ENCODE assay signal across 8 cellular contexts in genomic region chr6:30768634-30769087, GRCh38. TPM values are rescaled to one million over a fixed set of nuclear protein-coding genes. Genes with fewer than 3 reads are reported as not detected.
DNase-seq lines count a peak whose midpoint lies in the region; ATAC-seq and TF ChIP-seq lines count a peak whose summit lies in the region.

No MANE protein-coding gene starts in this region.

- no peak overlapping the region for H4K8ac ChIP-seq in mesendoderm (ENCODE audit: low read depth, low read length)

- H3K4ac ChIP-seq in mesendoderm (ENCODE audit: low read depth, low read length), result peak overlapping the region; percentile 90

- peak overlapping the region; percentile 94 for H3K56ac ChIP-seq in mesendoderm (ENCODE audit: low read length)

- peak; percentile 3 to 10 for DNase-seq in stimulated activated CD4-positive, alpha-beta T cell treated with anti-CD3 and anti-CD28 coated beads, Interleukin-15, amount 100 ng/mL, for 1 hour (ENCODE audit: low read depth in 1 of 2, low spot score in 1 of 2)
- no peak for DNase-seq in stimulated activated CD4-positive, alpha-beta T cell treated with anti-CD3 and anti-CD28 coated beads, Interleukin-4, amount 100 ng/mL, for 24 hours
- DNase-seq in activated naive CD4-positive, alpha-beta T cell treated with anti-CD3 and anti-CD28 coated beads, Interleukin-2, amount 50 U/mL, for 72 hours (ENCODE audit: low spot score in 2 of 2), result no peak
- DNase-seq in mesendoderm, result peak; percentile 59
- no peak for DNase-seq in vagina (ENCODE audit: extremely low spot score in 2 of 2)
- DNase-seq in kidney tubule cell (ENCODE audit: low spot score), result no peak
- DNase-seq in HuH-7.5 (ENCODE audit: low spot score), result no peak
- no peak for DNase-seq in effector memory CD4-positive, alpha-beta T cell

- peak overlapping the region; percentile 42 for H3K9ac ChIP-seq in mesendoderm (ENCODE audit: low read length)

- peaks cover 0 to 19% of the 10 kb centered on the region in 2 donors for H3K9me3 Mint-ChIP-seq in activated naive CD4-positive, alpha-beta T cell treated with anti-CD3 and anti-CD28 coated beads, Interleukin-2, amount 50 U/mL, for 72 hours

- H3K27ac Mint-ChIP-seq in activated naive CD4-positive, alpha-beta T cell treated with anti-CD3 and anti-CD28 coated beads, Interleukin-2, amount 50 U/mL, for 72 hours, result peak overlapping the region; percentile 81 to 98

- peak overlapping the region; percentile 100 for H2BK5ac ChIP-seq in mesendoderm (ENCODE audit: low read length)

- H3K79me2 ChIP-seq in mesendoderm (ENCODE audit: control insufficient read depth, insufficient read depth, low read length), result no peaks in the 10 kb centered on the region

- H2BK120ac ChIP-seq in mesendoderm (ENCODE audit: low read depth, low read length), result peak overlapping the region; percentile 52

- no peaks in the 10 kb centered on the region for H3K9me3 ChIP-seq in vagina
- no peaks in the 10 kb centered on the region for H3K9me3 ChIP-seq in effector memory CD4-positive, alpha-beta T cell (ENCODE audit: control insufficient read depth, low read length)

- intact Hi-C loops in vagina (cut with DNase I), result no loop called here

- H3K79me1 ChIP-seq in mesendoderm (ENCODE audit: low read length), result no peaks in the 10 kb centered on the region

- ATAC-seq in activated naive CD4-positive, alpha-beta T cell treated with anti-CD3 and anti-CD28 coated beads, Interleukin-2, amount 50 U/mL, for 72 hours, result peak in 1 of 2 donors; percentile 46

- no peak overlapping the region for H2BK15ac ChIP-seq in mesendoderm (replicated peaks; ENCODE audit: low read depth)

- H3K27ac ChIP-seq in mesendoderm (ENCODE audit: low read depth, low read length) (peak overlapping the region; percentile 90), vagina (peak overlapping the region; percentile 63)
- H3K27ac ChIP-seq in effector memory CD4-positive, alpha-beta T cell (ENCODE audit: insufficient read depth, low read length, poor library complexity, severe bottlenecking), result no peak overlapping the region

- H3K36me3 ChIP-seq in mesendoderm (ENCODE audit: control insufficient read depth, insufficient read depth, low read length), result no peaks in the 10 kb centered on the region
- H3K36me3 ChIP-seq in vagina, result no peaks in the 10 kb centered on the region
- no peaks in the 10 kb centered on the region for H3K36me3 ChIP-seq in effector memory CD4-positive, alpha-beta T cell (ENCODE audit: control insufficient read depth, insufficient read depth, low read length)

- H3K23ac ChIP-seq in mesendoderm (ENCODE audit: low read length), result no peak overlapping the region

- H3K4me2 ChIP-seq in mesendoderm (ENCODE audit: low read length), result peak overlapping the region; percentile 11

- peaks cover 18% of the 10 kb centered on the region for H3K4me1 ChIP-seq in mesendoderm (ENCODE audit: control insufficient read depth, low read depth, low read length)
- H3K4me1 ChIP-seq in vagina, result peaks cover 25% of the 10 kb centered on the region
- peaks cover 19% of the 10 kb centered on the region for H3K4me1 ChIP-seq in effector memory CD4-positive, alpha-beta T cell (ENCODE audit: control insufficient read depth, insufficient read depth, low read length, poor library complexity, severe bottlenecking)

- H3K27me3 ChIP-seq in mesendoderm (ENCODE audit: insufficient read depth, low read length, poor library complexity) (no peaks in the 10 kb centered on the region), vagina (no peaks in the 10 kb centered on the region)
- H3K27me3 ChIP-seq in effector memory CD4-positive, alpha-beta T cell (replicated peaks; ENCODE audit: control insufficient read depth, insufficient read depth, low read length, poor library complexity, severe bottlenecking), result no peaks in the 10 kb centered on the region

- no peak for TF ChIP-seq CTCF in vagina (IDR thresholded peaks at IDR 0.05)

- TF ChIP-seq POLR2A in vagina (IDR thresholded peaks at IDR 0.05), result no peak

- H3K18ac ChIP-seq in mesendoderm (ENCODE audit: low read length), result peak overlapping the region; percentile 94

- H3K4me3 ChIP-seq in mesendoderm (ENCODE audit: low read length) (no peak overlapping the region), vagina (no peak overlapping the region)
- H3K4me3 ChIP-seq in effector memory CD4-positive, alpha-beta T cell (ENCODE audit: insufficient read depth, low read depth, low read length, poor library complexity, severe bottlenecking), result no peak overlapping the region

- WGBS in mesendoderm (ENCODE audit: extremely low coverage, insufficient coverage, low lambda C conversion rate), result no CpG with 5 or more reads among the region's 4 CpGs

- peak overlapping the region; percentile 72 for H4K5ac ChIP-seq in mesendoderm (ENCODE audit: low read length)

- H2AK5ac ChIP-seq in mesendoderm (ENCODE audit: low read length), result peak overlapping the region; percentile 100

- H3K36me3 Mint-ChIP-seq in activated naive CD4-positive, alpha-beta T cell treated with anti-CD3 and anti-CD28 coated beads, Interleukin-2, amount 50 U/mL, for 72 hours, result peaks cover 0 to 31% of the 10 kb centered on the region in 2 donors

RNA-seq across cellular contexts. Expression of gene IER3, which starts 24.3 kb away (rescaled TPM):
- 100 to 1,000 TPM in 1 of 2 donors, 10 to 100 TPM in 1; 70.0 to 279 TPM for total RNA-seq in activated naive CD4-positive, alpha-beta T cell treated with anti-CD3 and anti-CD28 coated beads, Interleukin-2, amount 50 U/mL, for 72 hours
- polyA plus RNA-seq in mesendoderm (2013, experiment 1 of 2), result 285 TPM
- 254 TPM for polyA plus RNA-seq in mesendoderm (2013, experiment 2 of 2)
- total RNA-seq in vagina, result 40.5 TPM

RNA-seq across cellular contexts. Expression of gene FLOT1, which starts 26.2 kb away (rescaled TPM):
- 100 to 1,000 TPM; 194 to 219 TPM for total RNA-seq in activated naive CD4-positive, alpha-beta T cell treated with anti-CD3 and anti-CD28 coated beads, Interleukin-2, amount 50 U/mL, for 72 hours
- polyA plus RNA-seq in mesendoderm (2013, experiment 1 of 2), result 70.7 TPM
- polyA plus RNA-seq in mesendoderm (2013, experiment 2 of 2), result 68.2 TPM
- 165 TPM for total RNA-seq in vagina

RNA-seq across cellular contexts. Expression of gene TUBB, which starts 48.5 kb away (rescaled TPM):
- 1,000 to 10,000 TPM; 1,507 to 1,783 TPM for total RNA-seq in activated naive CD4-positive, alpha-beta T cell treated with anti-CD3 and anti-CD28 coated beads, Interleukin-2, amount 50 U/mL, for 72 hours
- polyA plus RNA-seq in mesendoderm (2013, experiment 1 of 2), result 1,956 TPM
- polyA plus RNA-seq in mesendoderm (2013, experiment 2 of 2), result 1,954 TPM
- 293 TPM for total RNA-seq in vagina

RNA-seq across cellular contexts. Expression of gene MDC1, which starts 51.6 kb away (rescaled TPM):
- total RNA-seq in activated naive CD4-positive, alpha-beta T cell treated with anti-CD3 and anti-CD28 coated beads, Interleukin-2, amount 50 U/mL, for 72 hours, result 100 to 1,000 TPM in 1 of 2 donors, 10 to 100 TPM in 1; 84.2 to 127 TPM
- 30.4 TPM for polyA plus RNA-seq in mesendoderm (2013, experiment 1 of 2)
- 29.4 TPM for polyA plus RNA-seq in mesendoderm (2013, experiment 2 of 2)
- total RNA-seq in vagina, result 12.3 TPM

Comparison
In these comparisons a context has a peak if more than half of its experiments do, and no peak if none do; other contexts are left out.
1. DNase-seq: peak in stimulated activated CD4-positive, alpha-beta T cell treated with anti-CD3 and anti-CD28 coated beads, Interleukin-15, amount 100 ng/mL, for 1 hour (2 of 2) and mesendoderm (single experiment); none in stimulated activated CD4-positive, alpha-beta T cell treated with anti-CD3 and anti-CD28 coated beads, Interleukin-4, amount 100 ng/mL, for 24 hours (single experiment), activated naive CD4-positive, alpha-beta T cell treated with anti-CD3 and anti-CD28 coated beads, Interleukin-2, amount 50 U/mL, for 72 hours (0 of 2), vagina (0 of 2), kidney tubule cell (single experiment), HuH-7.5 (single experiment) and effector memory CD4-positive, alpha-beta T cell (0 of 3).